In genomic region chr7:72321081-72321480, GRCh38 we compare ENCODE assay signal across 27 cellular contexts.
"Had no signal": no experiment of that assay in that cellular context is flagged by ENCODE, and none has a peak within 500 bp of the region (broad histone marks: within the 10 kb centered on the region; RNA-seq: fewer than 3 reads in every experiment).

No MANE protein-coding gene starts in this region.

- H3K27me3 ChIP-seq: Peyer's patch had no signal

- H3K9me3 ChIP-seq: Peyer's patch had no signal

- H3K4me1 ChIP-seq: Peyer's patch had no signal

- H3K36me3 ChIP-seq: Peyer's patch had no signal

- ATAC-seq: activated CD8-positive, alpha-beta memory T cell treated with anti-CD3 and anti-CD28 coated beads, Interleukin-2, amount 10 ng/mL, durations not matched to agents 7 days and 5 days; activated naive CD8-positive, alpha-beta T cell treated with anti-CD3 and anti-CD28 coated beads, Interleukin-2, amount 50 U/mL, for 24 hours; K562; PC-3 had no signal

- DNase-seq: activated CD4-positive, alpha-beta memory T cell treated with anti-CD3 and anti-CD28 coated beads for 36 hours; activated CD4-positive, alpha-beta T cell treated with anti-CD3 and anti-CD28 coated beads, Interleukin-2, amount 50 U/mL, for 1 hour; activated CD8-positive, alpha-beta memory T cell treated with anti-CD3 and anti-CD28 coated beads for 24 hours; activated CD8-positive, alpha-beta memory T cell treated with anti-CD3 and anti-CD28 coated beads, Interleukin-2, amount 10 ng/mL, durations not matched to agents 7 days and 5 days; activated CD8-positive, alpha-beta memory T cell treated with anti-CD3 and anti-CD28 coated beads, Interleukin-2, amount 50 U/mL, for 48 hours; activated effector memory CD4-positive, alpha-beta T cell treated with Interleukin-2 at 50 U/mL for 16 hours; activated naive CD4-positive, alpha-beta T cell treated with anti-CD3 and anti-CD28 coated beads, Interleukin-2, amount 10 ng/mL, durations not matched to agents 7 days and 5 days; activated naive CD8-positive, alpha-beta T cell treated with anti-CD3 and anti-CD28 coated beads, Interleukin-2, amount 50 U/mL, for 24 hours; activated T-cell treated with anti-CD3 and anti-CD28 coated beads, Interleukin-2, amount 50 U/mL, for 48 hours; central memory CD4-positive, alpha-beta T cell; IMR-90; NCI-H1105; NCI-H1417 treated with DMSO at 0.1 percent for 48 hours; NCI-H1694; NCI-H2029; NCI-H226; NCI-H446 treated with DMSO at 0.1 percent for 48 hours; NCI-H524; PC-3; Peyer's patch; Right ventricle myocardium superior; RPMI8226; SW 1271; T-helper 1 cell; T-helper 2 cell; T-helper 9 cell had no signal

- H3K27ac ChIP-seq: Peyer's patch had no signal

- H3K4me3 ChIP-seq: K562, Peyer's patch had no signal
